Comparison of ENCODE assay signal across 8 cellular contexts in the genomic region with DNA sequence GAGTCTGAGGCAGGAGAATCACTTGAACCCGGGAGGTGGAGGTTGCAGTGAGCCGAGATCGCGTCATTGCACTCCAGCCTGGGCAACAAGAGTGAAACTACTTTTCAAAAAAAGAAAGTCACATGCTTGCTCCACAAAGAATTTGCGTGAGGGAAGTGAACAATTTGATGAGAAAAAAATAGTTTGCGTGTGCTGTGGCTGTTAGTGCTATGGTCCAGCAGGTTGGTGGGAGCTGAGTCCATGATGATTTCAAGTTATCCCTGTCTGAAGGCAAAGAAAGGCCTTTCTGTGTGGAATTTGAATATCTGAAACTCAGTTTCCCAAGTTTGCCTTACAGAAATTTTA. TPM values are rescaled to one million over a fixed set of nuclear protein-coding genes. Genes with fewer than 3 reads are reported as not detected.
DNase-seq lines count a peak whose midpoint lies in the region; ATAC-seq, FAIRE-seq and TF ChIP-seq lines count a peak whose summit lies in the region.

No MANE protein-coding gene starts in this region.

- H3K27ac Mint-ChIP-seq in CD8-positive, alpha-beta memory T cell = peak overlapping the region; percentile 91 to 100 (median 98)
- peak overlapping the region in 6 of 10 donors; percentile 22 to 95 (median 70) for H3K27ac Mint-ChIP-seq in naive thymus-derived CD8-positive, alpha-beta T cell
- no peak overlapping the region for H3K27ac Mint-ChIP-seq in nephron progenitor cell

- POLR2A ChIA-PET in CD8-positive, alpha-beta memory T cell (lab: Charles Lee) = interaction anchor here (0.6 to 1.2 kb wide), 4 partner anchors 8 to 776 kb away, joined by 3 to 7 read pairs (median 4); a partner anchor contains a TSS
- POLR2A ChIA-PET in GM12878 (lab: Charles Lee) = interaction anchor here (0.7 to 1.6 kb wide), 5 partner anchors 9 to 147 kb away, joined by 3 to 6 read pairs (median 4); a partner anchor contains a TSS
- POLR2A ChIA-PET in naive thymus-derived CD8-positive, alpha-beta T cell (lab: Charles Lee) = no interaction called here

- no peak overlapping the region for H2AFZ ChIP-seq in MM.1S (ENCODE audit: low read length)
- H2AFZ ChIP-seq in GM12878 (ENCODE audit: control insufficient read depth, low read depth, low read length) = no peak overlapping the region

- RAD21 ChIA-PET in GM12878 (lab: Charles Lee; ENCODE audit: unreplicated experiment) = interaction anchor here (1.2 to 3.0 kb wide), 5 partner anchors 9 to 63 kb away, joined by 3 to 22 read pairs (median 5); no protein-coding TSS in a partner anchor

- no peak for FAIRE-seq in GM12878 (lab: Jason Lieb, UNC)

- BruUV-seq in GM12878 (replicated peaks; lab: Mats Ljungman, UMichigan) = no TSS peak

- peaks cover 53% of the 10 kb centered on the region for H3K4me1 ChIP-seq in CD8-positive, alpha-beta memory T cell (ENCODE audit: insufficient read depth, low read length)
- H3K4me1 ChIP-seq in MM.1S (ENCODE audit: low read length) (peaks cover 29% of the 10 kb centered on the region), GM12878 (ENCODE audit: control insufficient read depth, insufficient read depth, low read length) (peaks cover 17% of the 10 kb centered on the region), ovary (ENCODE audit: insufficient read depth) (peaks cover 26% of the 10 kb centered on the region)

- H3K27ac ChIP-seq in CD8-positive, alpha-beta memory T cell (ENCODE audit: low read depth, low read length) = peak overlapping the region; percentile 91
- no peak overlapping the region for H3K27ac ChIP-seq in MM.1S (ENCODE audit: low read length)
- peak overlapping the region; percentile 95 for H3K27ac ChIP-seq in GM12878 (ENCODE audit: control insufficient read depth, insufficient read depth)
- peak overlapping the region in 1 of 2 donors; percentile 36 for H3K27ac ChIP-seq in ovary

- ATAC-seq in GM12878 = peak; percentile 7; the same call in 2 of the 3 replicates
- ATAC-seq in naive thymus-derived CD8-positive, alpha-beta T cell = no peak
- no peak for ATAC-seq in GM21529 (IDR thresholded peaks at IDR 0.05; ENCODE audit: unreplicated experiment)

- H3K4me1 Mint-ChIP-seq in CD8-positive, alpha-beta memory T cell = peaks cover 71 to 82% (median 81%) of the 10 kb centered on the region in 3 donors
- peaks cover 29 to 75% (median 71%) of the 10 kb centered on the region in 4 donors for H3K4me1 Mint-ChIP-seq in naive thymus-derived CD8-positive, alpha-beta T cell
- H3K4me1 Mint-ChIP-seq in nephron progenitor cell = peaks cover 60% of the 10 kb centered on the region

- peak in 1 of 5 donors; percentile 29 for DNase-seq in CD8-positive, alpha-beta memory T cell
- no peak for DNase-seq in MM.1S
- DNase-seq in GM12878 (ENCODE audit: low read depth, low spot score) = no peak
- DNase-seq in naive thymus-derived CD8-positive, alpha-beta T cell = no peak
- DNase-seq in nephron progenitor cell = no peak
- DNase-seq in ovary = no peak
- DNase-seq in amygdala (lab: John Stamatoyannopoulos, UW) = no peak

- in situ Hi-C loops in GM12878 (cut with MboI) = no loop called here

- CTCF ChIA-PET in CD8-positive, alpha-beta memory T cell (lab: Charles Lee) = interaction anchor here (0.8 to 7.6 kb wide), 8 partner anchors 14 to 166 kb away, joined by 3 to 55 read pairs (median 10); a partner anchor contains a TSS
- CTCF ChIA-PET in GM12878 (lab: Yijun Ruan, JAX) = interaction anchor here (1.1 to 6.1 kb wide), 10 partner anchors 11 to 153 kb away, joined by 3 to 146 read pairs (median 5); no protein-coding TSS in a partner anchor

- TF ChIP-seq RAD21 in GM12878 (IDR thresholded peaks at IDR 0.05; ENCODE audit: insufficient read depth, low read depth, low read length) = no peak

- peaks cover 34% of the 10 kb centered on the region; the same call in 1 of the 2 replicates for H4K20me1 ChIP-seq in MM.1S (ENCODE audit: insufficient read depth, low read length)
- H4K20me1 ChIP-seq in GM12878 (ENCODE audit: control insufficient read depth, insufficient read depth) = peaks cover 3% of the 10 kb centered on the region; the same call in 1 of the 2 replicates

- H3K9me2 ChIP-seq in MM.1S (replicated peaks; ENCODE audit: insufficient read depth, low read length) = no peaks in the 10 kb centered on the region

- H3F3A ChIP-seq in MM.1S (ENCODE audit: insufficient read depth, low read length) = peaks cover 18% of the 10 kb centered on the region

- H3K9me3 Mint-ChIP-seq in CD8-positive, alpha-beta memory T cell = no peaks in the 10 kb centered on the region
- H3K9me3 Mint-ChIP-seq in naive thymus-derived CD8-positive, alpha-beta T cell = no peaks in the 10 kb centered on the region
- peaks cover 4% of the 10 kb centered on the region for H3K9me3 Mint-ChIP-seq in nephron progenitor cell

- no peaks in the 10 kb centered on the region for H3K27me3 ChIP-seq in CD8-positive, alpha-beta memory T cell (ENCODE audit: insufficient read depth, low read length, poor library complexity, severe bottlenecking)
- H3K27me3 ChIP-seq in MM.1S (replicated peaks; ENCODE audit: insufficient read depth, low read length) (no peaks in the 10 kb centered on the region), GM12878 (replicated peaks in 1 of 2; ENCODE audit: control insufficient read depth in 2 of 2, insufficient read depth in 2 of 2, low read length in 1 of 2) (no peaks in the 10 kb centered on the region), ovary (no peaks in the 10 kb centered on the region)

- peaks cover 53% of the 10 kb centered on the region for H3K79me2 ChIP-seq in MM.1S (ENCODE audit: low read length)
- peaks cover 63% of the 10 kb centered on the region for H3K79me2 ChIP-seq in GM12878 (ENCODE audit: control insufficient read depth, insufficient read depth, low read length)

- TF ChIP-seq CTCF in MM.1S (IDR thresholded peaks at IDR 0.05; ENCODE audit: low read length) (no peak), GM12878 (IDR thresholded peaks at IDR 0.05 in 2 of 3, conservative IDR thresholded peaks at IDR 0.05 in 1 of 3; ENCODE audit: control insufficient read depth in 2 of 3, extremely low read depth in 1 of 3, insufficient read depth in 1 of 3, low read depth in 3 of 3, low read length in 3 of 3) (no peak), nephron progenitor cell (IDR thresholded peaks at IDR 0.05) (no peak), ovary (IDR thresholded peaks at IDR 0.05) (no peak)

- peaks cover 30% of the 10 kb centered on the region for H3K36me3 ChIP-seq in CD8-positive, alpha-beta memory T cell (ENCODE audit: insufficient read depth, low read length)
- H3K36me3 ChIP-seq in MM.1S (replicated peaks; ENCODE audit: insufficient read depth, low read length) (peaks cover 15% of the 10 kb centered on the region), GM12878 (ENCODE audit: control insufficient read depth in 2 of 2, insufficient read depth in 2 of 2, low read length in 1 of 2) (peaks cover 7 to 23% of the 10 kb centered on the region in 2 experiments), ovary (no peaks in the 10 kb centered on the region)

- 36% methylated on average over 6 of the region's 6 CpGs for WGBS in GM12878 (ENCODE audit: insufficient coverage, insufficient replicate concordance, low lambda C conversion rate, missing lambda C conversion rate)
- 54 to 71% (median 57%) methylated on average over 6 of the region's 6 CpGs for WGBS in ovary, 3 donors

- H3K27me3 Mint-ChIP-seq in CD8-positive, alpha-beta memory T cell = no peaks in the 10 kb centered on the region
- H3K27me3 Mint-ChIP-seq in naive thymus-derived CD8-positive, alpha-beta T cell = no peaks in the 10 kb centered on the region
- no peaks in the 10 kb centered on the region for H3K27me3 Mint-ChIP-seq in nephron progenitor cell (ENCODE audit: low read depth, poor library complexity)

- H3K9ac ChIP-seq in MM.1S (ENCODE audit: low read length) = no peak overlapping the region
- H3K9ac ChIP-seq in GM12878 (ENCODE audit: control insufficient read depth, insufficient read depth, low read length) = peak overlapping the region; percentile 99

- peak overlapping the region; percentile 53 for H3K4me3 ChIP-seq in CD8-positive, alpha-beta memory T cell (ENCODE audit: low read length)
- H3K4me3 ChIP-seq in MM.1S (ENCODE audit: low read length) = no peak overlapping the region
- peak overlapping the region; percentile 74 for H3K4me3 ChIP-seq in GM12878
- no peak overlapping the region for H3K4me3 ChIP-seq in ovary

- SMC1A ChIA-PET in GM12878 (lab: Charles Lee; ENCODE audit: uncharacterized antibody, unreplicated experiment) = interaction anchor here (0.8 to 7.2 kb wide), 7 partner anchors 9 to 152 kb away, joined by 3 to 87 read pairs (median 7); no protein-coding TSS in a partner anchor

- H3K4me3 Mint-ChIP-seq in CD8-positive, alpha-beta memory T cell = peak overlapping the region; percentile 78 to 99 (median 98)
- H3K4me3 Mint-ChIP-seq in naive thymus-derived CD8-positive, alpha-beta T cell = peak overlapping the region in 5 of 10 donors; percentile 29 to 76 (median 48)
- no peak overlapping the region for H3K4me3 Mint-ChIP-seq in nephron progenitor cell

- H3K4me2 ChIP-seq in MM.1S (ENCODE audit: low read depth, low read length) (peak overlapping the region; percentile 95; the same call in 1 of the 2 replicates), GM12878 (ENCODE audit: control insufficient read depth, insufficient read depth) (peak overlapping the region; percentile 94)

- TF ChIP-seq POLR2A in GM12878 (IDR thresholded peaks at IDR 0.05; ENCODE audit: low read depth, low read length) (no peak), ovary (IDR thresholded peaks at IDR 0.05) (no peak)

- H3K9me3 ChIP-seq in CD8-positive, alpha-beta memory T cell (ENCODE audit: low read length) = no peaks in the 10 kb centered on the region
- no peaks in the 10 kb centered on the region for H3K9me3 ChIP-seq in MM.1S (replicated peaks; ENCODE audit: insufficient read depth, low read length)
- no peaks in the 10 kb centered on the region for H3K9me3 ChIP-seq in GM12878 (replicated peaks; ENCODE audit: control insufficient read depth, insufficient read depth, low read length)
- H3K9me3 ChIP-seq in ovary = no peaks in the 10 kb centered on the region

- peaks cover 14 to 74% (median 20%) of the 10 kb centered on the region in 3 donors for H3K36me3 Mint-ChIP-seq in CD8-positive, alpha-beta memory T cell
- peaks cover 0 to 59% (median 13%) of the 10 kb centered on the region in 3 donors for H3K36me3 Mint-ChIP-seq in naive thymus-derived CD8-positive, alpha-beta T cell
- peaks cover 53% of the 10 kb centered on the region for H3K36me3 Mint-ChIP-seq in nephron progenitor cell (ENCODE audit: low read depth)

- intact Hi-C loops in GM12878 (cut with micrococcal nuclease; ENCODE audit: unreplicated experiment) = loop anchor here (10.0 kb wide), 1 partner anchor 134 kb away; no protein-coding TSS in a partner anchor
- intact Hi-C loops in ovary (cut with DNase I) = loop anchor here in 1 of 4 donors (5.0 kb wide), 1 partner anchor 1771 kb away; no protein-coding TSS in a partner anchor

- TF ChIP-seq EP300 in GM12878 (IDR thresholded peaks at IDR 0.05; ENCODE audit: borderline replicate concordance in 1 of 2, control insufficient read depth in 1 of 2, low read depth in 2 of 2, low read length in 2 of 2) = peak in 1 of 2 experiments; percentile 32; a peak in 1 of 4 replicates
- no peak for TF ChIP-seq EP300 in ovary (IDR thresholded peaks at IDR 0.05)

RNA-seq across cellular contexts. Expression of a gene that starts 21.0 kb away (rescaled TPM):
- under 1 TPM; 0.38 to 0.53 TPM for total RNA-seq in CD8-positive, alpha-beta memory T cell
- polyA plus RNA-seq in CD8-positive, alpha-beta memory T cell = 1.2 TPM
- total RNA-seq in GM12878 (2013; cell fraction: nucleolus; rRNA removed) = 2.4 TPM in 2 replicates
- total RNA-seq in GM12878 (2014; rRNA removed) = 0.44 TPM in 1 of 2 replicates, not detected in the other
- total RNA-seq in GM12878 (2014; rRNA removed; fragmentation: Illumina TruSeq; extraction: Trizol) = 0.18 TPM in 1 of 2 replicates, not detected in the other
- total RNA-seq in GM12878 (2021) = 0.37 and 0.95 TPM in 2 replicates
- not detected for polyA plus RNA-seq in GM12878 (2011; ENCODE audit: low read depth)
- 0.22 and 0.49 TPM in 2 replicates for polyA plus RNA-seq in GM12878 (2011; rRNA removed)
- 0.24 and 0.48 TPM in 2 replicates for polyA plus RNA-seq in GM12878 (2011; cell fraction: cytosol; rRNA removed)
- polyA plus RNA-seq in GM12878 (2011; cell fraction: nucleus; rRNA removed) = 0.50 and 1.4 TPM in 2 replicates
- polyA plus RNA-seq in GM12878 (2012) = 0.45 TPM in 1 of 2 replicates, not detected in the other
- not detected in 2 replicates for polyA plus RNA-seq in GM12878 (2014; fragmentation: Illumina TruSeq; extraction: Trizol)
- under 1 TPM in 1 of 2 experiments, not detected in 1; 0.31 TPM for polyA plus RNA-seq in GM12878 (2014; fragmentation: Nextera tagmentation; extraction: Ambion mirVana)
- polyA plus RNA-seq in GM12878 (2014; rRNA removed) = 0.51 TPM in 1 of 2 replicates, not detected in the other
- polyA plus RNA-seq in GM12878 (2016; fragmentation: Nextera tagmentation; extraction: Ambion mirVana) = under 1 TPM; 0.37 to 0.55 TPM
- polyA minus RNA-seq in GM12878 (2011; rRNA and poly(A)+ RNA removed) = not detected in 2 replicates
- not detected in 2 replicates for polyA minus RNA-seq in GM12878 (2011; cell fraction: cytosol; rRNA and poly(A)+ RNA removed)
- polyA minus RNA-seq in GM12878 (2011; cell fraction: nucleus; rRNA and poly(A)+ RNA removed) = not detected in 2 replicates
- total RNA-seq in naive thymus-derived CD8-positive, alpha-beta T cell = 1 to 10 TPM; 4.0 to 5.3 TPM
- polyA plus RNA-seq in naive thymus-derived CD8-positive, alpha-beta T cell = 10 to 100 TPM in 1 of 3 donors, 1 to 10 TPM in 2; 5.0 to 11.4 (median 7.1) TPM
- total RNA-seq in ovary = 10 to 100 TPM in 1 of 7 donors, 1 to 10 TPM in 6; 2.3 to 12.2 (median 2.8) TPM
- polyA plus RNA-seq in ovary = 1 to 10 TPM; 1.5 to 7.0 TPM

RNA-seq across cellular contexts. Expression of a gene that starts 23.3 kb away (rescaled TPM):
- not detected for total RNA-seq in CD8-positive, alpha-beta memory T cell
- polyA plus RNA-seq in CD8-positive, alpha-beta memory T cell = 0.23 TPM
- not detected in 2 replicates for total RNA-seq in GM12878 (2013; cell fraction: nucleolus; rRNA removed)
- total RNA-seq in GM12878 (2014; rRNA removed) (0.34 TPM in 1 of 2 replicates, not detected in the other), GM12878 (2014; rRNA removed; fragmentation: Illumina TruSeq; extraction: Trizol) (not detected in 2 replicates), GM12878 (2021) (not detected in 2 replicates), ovary (10 to 100 TPM in 2 of 7 donors, 1 to 10 TPM in 5; 3.9 to 35.7 (median 8.0) TPM)
- not detected for polyA plus RNA-seq in GM12878 (2011; ENCODE audit: low read depth)
- polyA plus RNA-seq in GM12878 (2011; rRNA removed) (not detected in 2 replicates), GM12878 (2014; fragmentation: Illumina TruSeq; extraction: Trizol) (not detected in 2 replicates), GM12878 (2014; fragmentation: Nextera tagmentation; extraction: Ambion mirVana) (not detected), GM12878 (2014; rRNA removed) (not detected in 2 replicates), GM12878 (2016; fragmentation: Nextera tagmentation; extraction: Ambion mirVana) (not detected), ovary (10 to 100 TPM; 14.6 to 18.2 TPM)
- 0.09 TPM in 1 of 2 replicates, not detected in the other for polyA plus RNA-seq in GM12878 (2011; cell fraction: cytosol; rRNA removed)
- polyA plus RNA-seq in GM12878 (2011; cell fraction: nucleus; rRNA removed) = 0.25 TPM in 1 of 2 replicates, not detected in the other
- not detected in 2 replicates for polyA plus RNA-seq in GM12878 (2012)
- polyA minus RNA-seq in GM12878 (2011; rRNA and poly(A)+ RNA removed) = 0.31 TPM in 1 of 2 replicates, not detected in the other
- not detected in 2 replicates for polyA minus RNA-seq in GM12878 (2011; cell fraction: cytosol; rRNA and poly(A)+ RNA removed)
- not detected in 2 replicates for polyA minus RNA-seq in GM12878 (2011; cell fraction: nucleus; rRNA and poly(A)+ RNA removed)
- 1 to 10 TPM in 1 of 2 experiments, under 1 TPM in 1; 0.52 to 2.1 TPM for total RNA-seq in naive thymus-derived CD8-positive, alpha-beta T cell
- polyA plus RNA-seq in naive thymus-derived CD8-positive, alpha-beta T cell = 1 to 10 TPM in 1 of 3 donors, under 1 TPM in 2; 0.40 to 1.0 (median 0.53) TPM

RNA-seq across cellular contexts. Expression of a gene that starts 24.8 kb away (rescaled TPM):
- total RNA-seq in CD8-positive, alpha-beta memory T cell = 1 to 10 TPM in 1 of 2 experiments, under 1 TPM in 1; 0.83 to 1.0 TPM
- 2.9 TPM for polyA plus RNA-seq in CD8-positive, alpha-beta memory T cell
- total RNA-seq in GM12878 (2013; cell fraction: nucleolus; rRNA removed) = not detected in 2 replicates
- total RNA-seq in GM12878 (2014; rRNA removed) (0.23 TPM in 1 of 2 replicates, not detected in the other), GM12878 (2014; rRNA removed; fragmentation: Illumina TruSeq; extraction: Trizol) (not detected in 2 replicates), GM12878 (2021) (0.13 and 0.41 TPM in 2 replicates), ovary (10 to 100 TPM in 1 of 7 donors, 1 to 10 TPM in 6; 1.9 to 61.6 (median 4.9) TPM)
- polyA plus RNA-seq in GM12878 (2011; ENCODE audit: low read depth) = 0.12 TPM
- polyA plus RNA-seq in GM12878 (2011; rRNA removed) (0.08 and 0.17 TPM in 2 replicates), GM12878 (2014; fragmentation: Illumina TruSeq; extraction: Trizol) (not detected in 2 replicates), GM12878 (2014; fragmentation: Nextera tagmentation; extraction: Ambion mirVana) (not detected), GM12878 (2014; rRNA removed) (0.18 TPM in 1 of 2 replicates, not detected in the other), GM12878 (2016; fragmentation: Nextera tagmentation; extraction: Ambion mirVana) (under 1 TPM in 1 of 2 experiments, not detected in 1; 0.24 TPM), ovary (1 to 10 TPM; 1.4 to 5.0 TPM)
- 0.06 and 0.12 TPM in 2 replicates for polyA plus RNA-seq in GM12878 (2011; cell fraction: cytosol; rRNA removed)
- 0.15 and 1.2 TPM in 2 replicates for polyA plus RNA-seq in GM12878 (2011; cell fraction: nucleus; rRNA removed)
- polyA plus RNA-seq in GM12878 (2012) = 0.28 TPM in 1 of 2 replicates, not detected in the other
- not detected in 2 replicates for polyA minus RNA-seq in GM12878 (2011; rRNA and poly(A)+ RNA removed)
- not detected in 2 replicates for polyA minus RNA-seq in GM12878 (2011; cell fraction: cytosol; rRNA and poly(A)+ RNA removed)
- not detected in 2 replicates for polyA minus RNA-seq in GM12878 (2011; cell fraction: nucleus; rRNA and poly(A)+ RNA removed)
- total RNA-seq in naive thymus-derived CD8-positive, alpha-beta T cell = under 1 TPM in 1 of 2 experiments, not detected in 1; 0.44 TPM
- polyA plus RNA-seq in naive thymus-derived CD8-positive, alpha-beta T cell = 1 to 10 TPM in 1 of 3 donors, not detected in 2; 1.1 TPM

RNA-seq across cellular contexts. Expression of a gene that starts 59.6 kb away (rescaled TPM):
- total RNA-seq in CD8-positive, alpha-beta memory T cell = 10 to 100 TPM; 38.2 to 42.5 TPM
- polyA plus RNA-seq in CD8-positive, alpha-beta memory T cell = 38.4 TPM
- total RNA-seq in GM12878 (2013; cell fraction: nucleolus; rRNA removed) = 130 and 159 TPM in 2 replicates
- 22.5 and 31.1 TPM in 2 replicates for total RNA-seq in GM12878 (2014; rRNA removed)
- total RNA-seq in GM12878 (2014; rRNA removed; fragmentation: Illumina TruSeq; extraction: Trizol) = 10.9 and 12.2 TPM in 2 replicates
- 30.5 and 43.0 TPM in 2 replicates for total RNA-seq in GM12878 (2021)
- 10.0 TPM for polyA plus RNA-seq in GM12878 (2011; ENCODE audit: low read depth)
- polyA plus RNA-seq in GM12878 (2011; rRNA removed) = 2.0 and 6.5 TPM in 2 replicates
- polyA plus RNA-seq in GM12878 (2011; cell fraction: cytosol; rRNA removed) = 7.1 and 8.0 TPM in 2 replicates
- 52.8 and 56.2 TPM in 2 replicates for polyA plus RNA-seq in GM12878 (2011; cell fraction: nucleus; rRNA removed)
- polyA plus RNA-seq in GM12878 (2012) = 34.5 and 40.1 TPM in 2 replicates
- polyA plus RNA-seq in GM12878 (2014; fragmentation: Illumina TruSeq; extraction: Trizol) = 3.7 and 12.9 TPM in 2 replicates
- 1 to 10 TPM in 1 of 2 experiments, under 1 TPM in 1; 0.97 to 1.1 TPM for polyA plus RNA-seq in GM12878 (2014; fragmentation: Nextera tagmentation; extraction: Ambion mirVana)
- polyA plus RNA-seq in GM12878 (2014; rRNA removed) = 38.3 and 42.4 TPM in 2 replicates
- polyA plus RNA-seq in GM12878 (2016; fragmentation: Nextera tagmentation; extraction: Ambion mirVana) = 10 to 100 TPM; 24.5 to 26.4 TPM
- polyA minus RNA-seq in GM12878 (2011; rRNA and poly(A)+ RNA removed) = 7.6 and 15.0 TPM in 2 replicates
- polyA minus RNA-seq in GM12878 (2011; cell fraction: cytosol; rRNA and poly(A)+ RNA removed) = 7.0 and 7.6 TPM in 2 replicates
- polyA minus RNA-seq in GM12878 (2011; cell fraction: nucleus; rRNA and poly(A)+ RNA removed) = 14.9 and 27.1 TPM in 2 replicates
- 10 to 100 TPM; 59.4 to 62.4 TPM for total RNA-seq in naive thymus-derived CD8-positive, alpha-beta T cell
- 10 to 100 TPM in 1 of 3 donors, 1 to 10 TPM in 2; 4.8 to 10.2 (median 6.2) TPM for polyA plus RNA-seq in naive thymus-derived CD8-positive, alpha-beta T cell
- total RNA-seq in ovary = 10 to 100 TPM; 11.7 to 39.9 (median 26.1) TPM
- polyA plus RNA-seq in ovary = 1 to 10 TPM; 3.3 to 8.8 TPM

Comparison
In these comparisons a context has a peak if more than half of its experiments do, and no peak if none do; other contexts are left out.
1. H3K4me3 ChIP-seq: peak in CD8-positive, alpha-beta memory T cell (single experiment) and GM12878 (single experiment); none in MM.1S (single experiment) and ovary (single experiment).